11 cellular contexts compared by ENCODE assay signal in the genomic region with DNA sequence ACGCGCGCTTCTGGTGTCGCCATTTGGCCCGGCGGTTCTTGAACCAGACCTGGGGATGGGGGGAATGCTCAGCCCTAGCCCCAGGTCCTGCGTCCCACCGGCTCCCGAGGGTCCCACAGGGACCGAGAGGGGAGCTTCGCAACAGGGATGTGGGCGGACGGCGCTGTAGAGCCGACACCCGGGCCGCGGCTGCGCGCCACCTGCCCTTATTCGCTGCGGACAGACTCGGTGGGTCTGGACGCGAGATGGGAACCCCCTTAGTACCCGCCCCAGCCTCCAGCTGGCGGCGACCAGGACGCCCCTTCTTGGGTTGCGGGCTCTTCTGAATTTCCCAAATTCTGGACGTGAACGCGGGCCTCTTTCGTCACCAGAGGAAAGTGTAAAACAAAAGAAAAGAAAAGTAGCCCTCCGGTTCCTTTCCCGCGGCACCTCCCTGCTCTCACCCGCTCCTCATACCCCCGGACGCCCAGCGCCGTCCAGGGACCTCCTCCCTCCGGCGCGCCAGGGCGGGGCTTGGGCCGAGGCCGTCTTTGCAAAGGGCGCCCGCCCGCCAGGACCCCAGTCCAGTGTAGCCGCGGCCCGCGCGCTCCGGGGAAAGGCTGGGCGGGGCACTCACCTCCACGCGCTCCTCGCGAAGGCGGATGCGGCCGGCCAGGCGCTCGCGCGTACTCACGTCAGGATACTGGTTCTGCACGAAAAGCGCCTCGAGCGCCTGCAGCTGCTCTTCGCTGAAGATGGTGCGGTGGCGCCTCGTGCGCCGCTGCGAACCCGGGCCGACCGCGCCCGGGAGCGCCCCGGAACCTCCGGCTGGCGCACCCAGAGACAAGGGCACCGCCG. TPM values are rescaled to one million over a fixed set of nuclear protein-coding genes. Genes with fewer than 3 reads are reported as not detected.
DNase-seq lines count a peak whose midpoint lies in the region; ATAC-seq, FAIRE-seq and TF ChIP-seq lines count a peak whose summit lies in the region.
"Had no signal": no experiment of that assay in that cellular context is flagged by ENCODE, and none has a peak within 500 bp of the region (broad histone marks: within the 10 kb centered on the region; RNA-seq: fewer than 3 reads in every experiment).

No MANE protein-coding gene starts in this region.

- peak overlapping the region; percentile 24 for H3K4me2 ChIP-seq in H9 (ENCODE audit: insufficient read depth, insufficient read length, low read length)

- H3K4me3 ChIP-seq in esophagus squamous epithelium: peak overlapping the region; percentile 5 to 59 (median 30)

- peaks cover 12 to 21% of the 10 kb centered on the region in 2 experiments for H3K4me1 Mint-ChIP-seq in H9
- H3K4me1 Mint-ChIP-seq in T-helper 2 cell treated with Interferon-gamma antibody and Interleukin-4, amounts not matched to agents 5 μg/mL and 100 μg/mL, for 36 hours (ENCODE audit: low read depth): peaks cover 7% of the 10 kb centered on the region

- H3K9me3 ChIP-seq in H9 (ENCODE audit: control insufficient read depth, low read depth, low read length): no peaks in the 10 kb centered on the region
- H3K9me3 ChIP-seq in esophagus squamous epithelium: peaks cover 0 to 6% (median 0%) of the 10 kb centered on the region in 3 donors

- H3K18ac ChIP-seq in H9 (ENCODE audit: insufficient read length, low read depth, low read length): no peak overlapping the region

- H4K20me1 ChIP-seq in H9 (ENCODE audit: control insufficient read depth, insufficient read depth, insufficient read length): no peaks in the 10 kb centered on the region

- no peak overlapping the region for H3K27ac Mint-ChIP-seq in H9
- no peak overlapping the region for H3K27ac Mint-ChIP-seq in T-helper 2 cell treated with Interferon-gamma antibody and Interleukin-4, amounts not matched to agents 5 μg/mL and 100 μg/mL, for 36 hours

- no peak overlapping the region for H4K91ac ChIP-seq in H9 (ENCODE audit: insufficient read length, low read depth, low read length)

- H3K4ac ChIP-seq in H9 (ENCODE audit: low read depth, low read length): no peak overlapping the region

- H2BK5ac ChIP-seq in H9 (ENCODE audit: insufficient read length, low read length): no peak overlapping the region

- no peak overlapping the region for H2BK20ac ChIP-seq in H9 (ENCODE audit: low read depth, low read length, poor library complexity, severe bottlenecking)

- H4K5ac ChIP-seq in H9 (ENCODE audit: insufficient read length, low read depth, low read length): no peak overlapping the region

- H3K23ac ChIP-seq in H9 (ENCODE audit: insufficient read length, low read depth, low read length): no peak overlapping the region

- H3K56ac ChIP-seq in H9 (ENCODE audit: insufficient read length, low read depth, low read length): no peak overlapping the region

- no peak overlapping the region for H3K14ac ChIP-seq in H9 (ENCODE audit: insufficient read depth, low read length)

- H3K9ac ChIP-seq in H9 (ENCODE audit: extremely low read depth, insufficient read length, low read length): no peak overlapping the region

- peaks cover 0 to 9% (median 5%) of the 10 kb centered on the region in 3 experiments; a peak in 6 of 7 replicates for H3K36me3 Mint-ChIP-seq in H9 (ENCODE audit: insufficient read depth in 1 of 3, low read depth in 3 of 3)
- peaks cover 2% of the 10 kb centered on the region for H3K36me3 Mint-ChIP-seq in T-helper 2 cell treated with Interferon-gamma antibody and Interleukin-4, amounts not matched to agents 5 μg/mL and 100 μg/mL, for 36 hours (ENCODE audit: low read depth)

- peaks cover 3% of the 10 kb centered on the region for H3K23me2 ChIP-seq in H9 (ENCODE audit: insufficient read length, low read depth, low read length, poor library complexity, severe bottlenecking)

- H4K8ac ChIP-seq in H9 (replicated peaks; ENCODE audit: insufficient read length, low read depth, low read length): no peak overlapping the region

- peaks cover 48% of the 10 kb centered on the region for H3K27me3 ChIP-seq in H9 (ENCODE audit: insufficient read depth, low read length)
- peaks cover 7 to 73% (median 27%) of the 10 kb centered on the region in 4 donors for H3K27me3 ChIP-seq in esophagus squamous epithelium

- H3K79me2 ChIP-seq in H9 (ENCODE audit: insufficient read depth, low read length): no peaks in the 10 kb centered on the region

- no peak overlapping the region for H2AFZ ChIP-seq in H9 (ENCODE audit: low read length)

- peak overlapping the region; percentile 34 to 76 for H3K4me3 Mint-ChIP-seq in H9
- H3K4me3 Mint-ChIP-seq in T-helper 2 cell treated with Interferon-gamma antibody and Interleukin-4, amounts not matched to agents 5 μg/mL and 100 μg/mL, for 36 hours: peak overlapping the region; percentile 25

- H3K36me3 ChIP-seq in esophagus squamous epithelium: no peaks in the 10 kb centered on the region

- TF ChIP-seq POLR2A in esophagus squamous epithelium (IDR thresholded peaks at IDR 0.05): no peak

- WGBS in H9 (ENCODE audit: extremely low coverage, insufficient read length, low lambda C conversion rate): no CpG with 5 or more reads among the region's 92 CpGs
- WGBS in esophagus squamous epithelium, 2 donors: 6 to 8% methylated on average over 9 to 29 of the region's 92 CpGs

- DNase-seq in H9 (peak; percentile 64), esophagus squamous epithelium (lab: John Stamatoyannopoulos, UW) (no peak), A172 (ENCODE audit: low spot score) (no peak), HTR-8/SVneo (ENCODE audit: insufficient read length, low spot score) (no peak)
- DNase-seq in T-helper 2 cell treated with Interferon-gamma antibody and Interleukin-4, amounts not matched to agents 5 μg/mL and 100 μg/mL, for 36 hours (ENCODE audit: low spot score): no peak
- DNase-seq in stimulated activated CD4-positive, alpha-beta T cell treated with anti-CD3 and anti-CD28 coated beads, Interleukin-12 subunit alpha, Interleukin-12 subunit beta, amount 100 ng/mL, for 4 hours: peak; percentile 21
- no peak for DNase-seq in NK-92 treated with Interleukin-12 subunit alpha and Interleukin-12 subunit beta, amount 100 ng/mL, for 24 hours (lab: John Stamatoyannopoulos, UW)
- DNase-seq: MV-4-11 had no signal

- peaks cover 13% of the 10 kb centered on the region in 2 experiments for H3K9me3 Mint-ChIP-seq in H9
- no peaks in the 10 kb centered on the region for H3K9me3 Mint-ChIP-seq in T-helper 2 cell treated with Interferon-gamma antibody and Interleukin-4, amounts not matched to agents 5 μg/mL and 100 μg/mL, for 36 hours

- no peak for TF ChIP-seq CTCF in H9 (conservative IDR thresholded peaks at IDR 0.05)
- no peak for TF ChIP-seq CTCF in esophagus squamous epithelium (IDR thresholded peaks at IDR 0.05)

- H2AK5ac ChIP-seq in H9 (ENCODE audit: insufficient read length, low read length): no peak overlapping the region

- 0 out of 2 replicates have a peak overlapping the region, but pooled peaks have one; percentile 19 for H2BK15ac ChIP-seq in H9 (ENCODE audit: low read depth, low read length)

- H3K79me1 ChIP-seq in H9 (ENCODE audit: insufficient read depth, low read depth, low read length, poor library complexity, severe bottlenecking): no peaks in the 10 kb centered on the region

- H3K4me1 ChIP-seq in H9 (ENCODE audit: insufficient read depth, low read length) (no peaks in the 10 kb centered on the region), esophagus squamous epithelium (peaks cover 6 to 26% (median 18%) of the 10 kb centered on the region in 3 donors)

- no peak overlapping the region for H3T11ph ChIP-seq in H9 (ENCODE audit: low read length)

- no peak overlapping the region for H2BK12ac ChIP-seq in H9 (ENCODE audit: insufficient read length, low read depth, low read length)

- intact Hi-C loops in esophagus squamous epithelium (cut with DNase I): no loop called here

- ATAC-seq in HG03521 (IDR thresholded peaks at IDR 0.05; ENCODE audit: unreplicated experiment): no peak

- peaks cover 76% of the 10 kb centered on the region for H3K27me3 Mint-ChIP-seq in H9 (ENCODE audit: low read depth)
- H3K27me3 Mint-ChIP-seq in T-helper 2 cell treated with Interferon-gamma antibody and Interleukin-4, amounts not matched to agents 5 μg/mL and 100 μg/mL, for 36 hours (ENCODE audit: low read depth): peaks cover 58% of the 10 kb centered on the region

- FAIRE-seq in HTR-8/SVneo (lab: Jason Lieb, UNC): no peak

- no peak overlapping the region for H3K27ac ChIP-seq in H9 (ENCODE audit: insufficient read length, low read depth, low read length)
- H3K27ac ChIP-seq in esophagus squamous epithelium: no peak overlapping the region

- H2BK120ac ChIP-seq in H9 (ENCODE audit: low read depth, low read length, poor library complexity, severe bottlenecking): no peak overlapping the region

RNA-seq across cellular contexts. Expression of gene GSC2, which starts 0.8 kb away (rescaled TPM):
- total RNA-seq in H9 (2021) (0.22 TPM in 2 replicates), esophagus squamous epithelium (not detected)
- not detected in 2 replicates for total RNA-seq in A172 (2014; rRNA removed; shearing (Covaris generic))
- total RNA-seq: lung microvascular endothelial cell, subcutaneous adipose tissue had no signal

RNA-seq across cellular contexts. Expression of gene ESS2, which starts 4.8 kb away (rescaled TPM):
- total RNA-seq in H9 (2021) (18.7 and 19.4 TPM in 2 replicates), esophagus squamous epithelium (10 to 100 TPM in 2 of 4 donors, 1 to 10 TPM in 2; 7.8 to 12.4 (median 10.4) TPM)
- total RNA-seq in A172 (2014; rRNA removed; shearing (Covaris generic)): 12.0 and 12.8 TPM in 2 replicates

RNA-seq across cellular contexts. Expression of gene TSSK2, which starts 18.2 kb away (rescaled TPM):
- not detected in 2 replicates for total RNA-seq in H9 (2021)
- under 1 TPM in 1 of 4 donors, not detected in 3; 0.18 TPM for total RNA-seq in esophagus squamous epithelium
- not detected in 2 replicates for total RNA-seq in A172 (2014; rRNA removed; shearing (Covaris generic))
- total RNA-seq: lung microvascular endothelial cell, subcutaneous adipose tissue had no signal

RNA-seq across cellular contexts. Expression of gene DGCR2, which starts 27.1 kb away (rescaled TPM):
- 47.2 and 50.7 TPM in 2 replicates for total RNA-seq in H9 (2021)
- total RNA-seq in esophagus squamous epithelium: 10 to 100 TPM; 42.5 to 75.2 (median 50.8) TPM
- 15.6 and 22.8 TPM in 2 replicates for total RNA-seq in A172 (2014; rRNA removed; shearing (Covaris generic))

RNA-seq across cellular contexts. Expression of gene SLC25A1, which starts 29.3 kb away (rescaled TPM):
- total RNA-seq in H9 (2021): 151 and 156 TPM in 2 replicates
- total RNA-seq in esophagus squamous epithelium: 10 to 100 TPM; 49.2 to 68.0 (median 57.3) TPM
- 62.6 and 83.8 TPM in 2 replicates for total RNA-seq in A172 (2014; rRNA removed; shearing (Covaris generic))

Comparison
In these comparisons a context has a peak if more than half of its experiments do, and no peak if none do; other contexts are left out.
1. DNase-seq: peak in H9 (single experiment) and stimulated activated CD4-positive, alpha-beta T cell treated with anti-CD3 and anti-CD28 coated beads, Interleukin-12 subunit alpha, Interleukin-12 subunit beta, amount 100 ng/mL, for 4 hours (single experiment); none in T-helper 2 cell treated with Interferon-gamma antibody and Interleukin-4, amounts not matched to agents 5 μg/mL and 100 μg/mL, for 36 hours (single experiment), esophagus squamous epithelium (single experiment), NK-92 treated with Interleukin-12 subunit alpha and Interleukin-12 subunit beta, amount 100 ng/mL, for 24 hours (single experiment), A172 (single experiment) and HTR-8/SVneo (single experiment).